ENCODE assay signal across 20 cellular contexts in the genomic region with DNA sequence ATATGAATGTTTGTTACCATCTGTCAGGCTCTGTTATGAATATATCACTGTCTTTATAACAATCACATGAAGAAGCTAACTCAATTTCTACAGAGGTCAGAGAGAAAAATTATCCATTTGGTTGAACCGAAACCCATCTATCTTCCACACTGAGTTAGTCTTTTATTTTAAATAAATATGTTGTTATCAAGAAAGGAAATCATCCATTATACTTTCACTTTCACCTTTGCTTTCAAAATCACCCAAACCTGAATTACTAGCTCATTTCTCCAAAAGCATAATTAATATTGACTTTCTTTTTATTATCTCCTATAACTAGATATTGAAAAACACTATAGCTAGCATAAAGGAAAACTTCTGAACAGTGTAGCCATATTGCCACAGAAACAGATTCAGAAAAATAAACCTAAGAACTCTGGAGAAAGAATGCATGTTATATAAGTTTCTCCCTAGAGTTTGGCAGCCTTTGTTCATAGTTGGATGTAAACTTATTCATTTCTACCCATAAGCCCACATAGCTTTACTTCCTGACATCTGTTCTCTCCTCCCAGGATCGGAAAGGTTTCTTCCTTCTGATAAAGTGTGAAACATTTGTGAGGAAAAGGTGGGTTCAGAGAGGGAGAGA.
DNase-seq lines count a peak whose midpoint lies in the region; ATAC-seq, FAIRE-seq and TF ChIP-seq lines count a peak whose summit lies in the region.
"Had no signal": no experiment of that assay in that cellular context is flagged by ENCODE, and none has a peak within 500 bp of the region (broad histone marks: within the 10 kb centered on the region; RNA-seq: fewer than 3 reads in every experiment).

No MANE protein-coding gene starts in this region.

- CTCF ChIA-PET in A549 (lab: Yijun Ruan, JAX) (no interaction called here), T-cell (lab: Charles Lee) (no interaction called here)
- CTCF ChIA-PET in activated CD8-positive, alpha-beta T cell treated with anti-CD3 and anti-CD28 coated beads for 36 hours (lab: Charles Lee), result interaction anchor here (1.0 kb wide), 1 partner anchor 38 kb away, joined by 3 read pairs; no protein-coding TSS in a partner anchor

- no peaks in the 10 kb centered on the region for H3K79me2 ChIP-seq in DND-41 (ENCODE audit: insufficient read depth, low read length)

- H3K4me3 ChIP-seq in A549 (no peak overlapping the region), DND-41 (ENCODE audit: low read depth in 1 of 2, low read length in 2 of 2) (no peak overlapping the region), upper lobe of right lung (no peak overlapping the region)
- H3K4me3 ChIP-seq: GM12878, stomach, uterus had no signal

- peak overlapping the region; percentile 34; the same call in 2 of the 3 replicates for H3K4me2 ChIP-seq in A549
- H3K4me2 ChIP-seq in DND-41 (ENCODE audit: insufficient read depth, low read length), result peak overlapping the region; percentile 38; the same call in 1 of the 2 replicates

- intact Hi-C loops in activated CD8-positive, alpha-beta T cell treated with anti-CD3 and anti-CD28 coated beads for 36 hours (cut with micrococcal nuclease), result no loop called here
- intact Hi-C loops in upper lobe of right lung (cut with DNase I), result no loop called here

- no peak for TF ChIP-seq POLR2A in A549 (IDR thresholded peaks at IDR 0.05; ENCODE audit: low read length)

- POLR2A ChIA-PET in A549 (lab: Yijun Ruan, JAX), result interaction anchor here (0.6 kb wide), 1 partner anchor 32 kb away, joined by 3 read pairs; no protein-coding TSS in a partner anchor
- POLR2A ChIA-PET in T-cell (lab: Charles Lee), result interaction anchor here in 1 of 2 donors (0.5 kb wide), 1 partner anchor 97 kb away, joined by 10 read pairs; no protein-coding TSS in a partner anchor
- POLR2A ChIA-PET in activated CD8-positive, alpha-beta T cell treated with anti-CD3 and anti-CD28 coated beads for 36 hours (lab: Charles Lee), result no interaction called here

- peak overlapping the region; percentile 28 to 52 (median 43) for H3K4me3 Mint-ChIP-seq in T-cell
- no peak overlapping the region for H3K4me3 Mint-ChIP-seq in activated CD8-positive, alpha-beta T cell treated with anti-CD3 and anti-CD28 coated beads for 36 hours

- H3K27me3 Mint-ChIP-seq in T-cell, result no peaks in the 10 kb centered on the region
- no peaks in the 10 kb centered on the region for H3K27me3 Mint-ChIP-seq in activated CD8-positive, alpha-beta T cell treated with anti-CD3 and anti-CD28 coated beads for 36 hours

- peaks cover 0 to 3% (median 0%) of the 10 kb centered on the region in 3 donors for H3K9me3 Mint-ChIP-seq in T-cell
- no peaks in the 10 kb centered on the region for H3K9me3 Mint-ChIP-seq in activated CD8-positive, alpha-beta T cell treated with anti-CD3 and anti-CD28 coated beads for 36 hours

- ATAC-seq in A549 (no peak), DND-41 (ENCODE audit: insufficient read depth, low read depth) (no peak), T-cell (replicated peaks in 1 of 4) (no peak), upper lobe of right lung (no peak)
- ATAC-seq in activated CD8-positive, alpha-beta T cell treated with anti-CD3 and anti-CD28 coated beads for 36 hours, result no peak
- ATAC-seq: GM12878, right cardiac atrium had no signal

- H3K27me3 ChIP-seq in DND-41 (ENCODE audit: insufficient read depth, low read length, poor library complexity) (no peaks in the 10 kb centered on the region), upper lobe of right lung (no peaks in the 10 kb centered on the region)
- H3K27me3 ChIP-seq: stomach, uterus had no signal

- no peak for TF ChIP-seq CTCF in A549 (IDR thresholded peaks at IDR 0.05)
- no peak for TF ChIP-seq CTCF in DND-41 (IDR thresholded peaks at IDR 0.05; ENCODE audit: borderline replicate concordance, extremely low read depth, low read length, poor library complexity, severe bottlenecking)
- TF ChIP-seq CTCF in activated CD8-positive, alpha-beta T cell treated with anti-CD3 and anti-CD28 coated beads for 36 hours (IDR thresholded peaks at IDR 0.05), result no peak
- TF ChIP-seq CTCF in upper lobe of right lung (IDR thresholded peaks at IDR 0.05), result no peak

- no peaks in the 10 kb centered on the region for H4K20me1 ChIP-seq in DND-41 (ENCODE audit: insufficient read depth, low read length)

- no peak for TF ChIP-seq EP300 in A549 (IDR thresholded peaks at IDR 0.05)

- H3K9ac ChIP-seq in DND-41 (ENCODE audit: low read depth, low read length), result no peak overlapping the region

- H3K27ac ChIP-seq in A549, result no peak overlapping the region
- no peak overlapping the region for H3K27ac ChIP-seq in DND-41 (ENCODE audit: low read length)
- no peak overlapping the region for H3K27ac ChIP-seq in upper lobe of right lung
- H3K27ac ChIP-seq: stomach, uterus had no signal

- no peak for DNase-seq in A549 (ENCODE audit: low read depth in 1 of 2, low spot score in 1 of 2)
- no peak for DNase-seq in DND-41
- no peak for DNase-seq in T-cell
- no peak for DNase-seq in activated CD8-positive, alpha-beta T cell treated with anti-CD3 and anti-CD28 coated beads for 36 hours
- no peak for DNase-seq in upper lobe of right lung
- no peak for DNase-seq in COLO829 (ENCODE audit: low spot score)
- DNase-seq in NCI-H2196 treated with DMSO at 0.1 percent for 48 hours (lab: John Stamatoyannopoulos, UW; ENCODE audit: unreplicated experiment), result no peak
- DNase-seq: activated CD4-positive, CD25-positive, alpha-beta regulatory T cell; aorta; foreskin melanocyte; GDM1; NCI-H1417; NCI-H526 treated with DMSO at 0.1 percent for 48 hours; right cardiac atrium; SIG-M5; stomach; uterus had no signal

- H3K36me3 ChIP-seq in DND-41 (ENCODE audit: insufficient read depth, low read length) (no peaks in the 10 kb centered on the region), upper lobe of right lung (no peaks in the 10 kb centered on the region)
- H3K36me3 ChIP-seq: stomach, uterus had no signal

- H3K9me3 ChIP-seq in A549 (no peaks in the 10 kb centered on the region), DND-41 (ENCODE audit: insufficient read depth, low read length, severe bottlenecking) (no peaks in the 10 kb centered on the region), upper lobe of right lung (no peaks in the 10 kb centered on the region)
- H3K9me3 ChIP-seq: stomach, uterus had no signal

- peak overlapping the region; percentile 47 to 80 for H3K27ac Mint-ChIP-seq in T-cell
- no peak overlapping the region for H3K27ac Mint-ChIP-seq in activated CD8-positive, alpha-beta T cell treated with anti-CD3 and anti-CD28 coated beads for 36 hours

- 73% methylated on average over 2 of the region's 2 CpGs for WGBS in A549 (ENCODE audit: missing lambda C conversion rate)

- TF ChIP-seq RAD21 in A549 (conservative IDR thresholded peaks at IDR 0.05 in 1 of 2, IDR thresholded peaks at IDR 0.05 in 1 of 2), result no peak

- H2AFZ ChIP-seq in DND-41 (ENCODE audit: low read depth, low read length), result peak overlapping the region; percentile 56

- H3K4me1 ChIP-seq in A549 (no peaks in the 10 kb centered on the region; the same call in 2 of the 3 replicates), DND-41 (ENCODE audit: insufficient read depth, low read length) (peaks cover 5% of the 10 kb centered on the region; the same call in 1 of the 2 replicates), upper lobe of right lung (peaks cover 3% of the 10 kb centered on the region)
- H3K4me1 ChIP-seq: stomach, uterus had no signal

- FAIRE-seq in A549 (lab: Jason Lieb, UNC) (peak; percentile 68), islet of Langerhans (lab: Jason Lieb, UNC) (peak; percentile 76)
- FAIRE-seq: GM12878, HTR-8/SVneo had no signal

- H3K4me1 Mint-ChIP-seq in T-cell, result peaks cover 25 to 29% (median 26%) of the 10 kb centered on the region in 3 donors
- peaks cover 6% of the 10 kb centered on the region for H3K4me1 Mint-ChIP-seq in activated CD8-positive, alpha-beta T cell treated with anti-CD3 and anti-CD28 coated beads for 36 hours (ENCODE audit: low read depth)

- H3K36me3 Mint-ChIP-seq in T-cell, result no peaks in the 10 kb centered on the region
- H3K36me3 Mint-ChIP-seq in activated CD8-positive, alpha-beta T cell treated with anti-CD3 and anti-CD28 coated beads for 36 hours (ENCODE audit: low read depth), result no peaks in the 10 kb centered on the region

TF ChIP-seq in A549, 52 proteins besides CTCF, POLR2A, EP300 and RAD21:
- TF ChIP-seq CBX8 (IDR thresholded peaks at IDR 0.05) (no peak), RCOR1 (IDR thresholded peaks at IDR 0.05; ENCODE audit: low read depth, low read length) (no peak), NR3C1 (IDR thresholded peaks at IDR 0.05) (no peak), HOXB13 (CRISPR knock-in tag; IDR thresholded peaks at IDR 0.05; ENCODE audit: low read depth) (no peak), HEYL (CRISPR knock-in tag; IDR thresholded peaks at IDR 0.05) (no peak), NFE2L2 (conservative IDR thresholded peaks at IDR 0.05; ENCODE audit: low read length) (no peak), RARB (CRISPR knock-in tag; IDR thresholded peaks at IDR 0.05) (no peak), HMGXB4 (CRISPR knock-in tag; IDR thresholded peaks at IDR 0.05; ENCODE audit: borderline replicate concordance) (no peak)
- TF ChIP-seq, protein P1, sequence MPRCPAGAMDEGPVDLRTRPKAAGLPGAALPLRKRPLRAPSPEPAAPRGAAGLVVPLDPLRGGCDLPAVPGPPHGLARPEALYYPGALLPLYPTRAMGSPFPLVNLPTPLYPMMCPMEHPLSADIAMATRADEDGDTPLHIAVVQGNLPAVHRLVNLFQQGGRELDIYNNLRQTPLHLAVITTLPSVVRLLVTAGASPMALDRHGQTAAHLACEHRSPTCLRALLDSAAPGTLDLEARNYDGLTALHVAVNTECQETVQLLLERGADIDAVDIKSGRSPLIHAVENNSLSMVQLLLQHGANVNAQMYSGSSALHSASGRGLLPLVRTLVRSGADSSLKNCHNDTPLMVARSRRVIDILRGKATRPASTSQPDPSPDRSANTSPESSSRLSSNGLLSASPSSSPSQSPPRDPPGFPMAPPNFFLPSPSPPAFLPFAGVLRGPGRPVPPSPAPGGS (IDR thresholded peaks at IDR 0.05), result no peak
